Comparison of ENCODE assay signal across 8 cellular contexts in the genomic region with DNA sequence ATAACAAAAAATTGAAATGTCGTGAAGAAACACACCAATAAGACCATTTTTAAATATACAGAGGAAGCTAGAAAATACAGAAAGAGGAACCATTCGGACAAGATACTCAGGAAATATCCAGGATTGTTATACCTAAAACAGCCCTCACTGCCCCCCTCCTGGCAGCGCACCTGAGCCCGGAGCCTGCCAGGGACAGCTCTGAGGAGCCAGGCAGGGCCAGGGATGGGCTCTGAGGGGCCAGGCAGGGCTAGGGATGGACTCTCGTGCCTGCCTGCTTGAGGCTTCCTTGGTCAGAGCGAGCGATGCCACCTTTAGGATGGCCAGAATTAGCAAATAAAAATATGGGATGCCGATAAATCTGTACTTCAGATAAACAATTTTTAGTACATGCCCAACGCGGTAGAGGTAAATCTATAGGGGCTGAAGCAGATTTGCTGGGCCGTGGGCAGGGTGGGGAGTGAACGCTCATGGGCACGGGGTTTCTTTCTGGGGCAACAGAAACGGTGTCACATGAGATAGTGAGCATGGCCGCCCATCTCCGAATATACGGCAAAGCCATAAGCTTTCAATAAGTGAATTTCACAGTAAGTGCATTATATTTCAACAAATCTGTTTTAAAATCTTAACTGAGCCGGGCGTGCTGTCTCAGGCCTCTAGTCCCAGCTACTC. TPM values are rescaled to one million over a fixed set of nuclear protein-coding genes. Genes with fewer than 3 reads are reported as not detected.
DNase-seq lines count a peak whose midpoint lies in the region; ATAC-seq and TF ChIP-seq lines count a peak whose summit lies in the region.

No MANE protein-coding gene starts in this region.

- peak overlapping the region; percentile 92 for H3K27ac ChIP-seq in left lung
- peak overlapping the region; percentile 97 to 98 for H3K27ac ChIP-seq in tibial artery

- peak overlapping the region; percentile 77 for H3K4me3 Mint-ChIP-seq in activated T-cell treated with anti-CD3 and anti-CD28 coated beads, Interleukin-2, amount 50 U/mL, for 24 hours
- peak overlapping the region; percentile 73 for H3K4me3 Mint-ChIP-seq in activated naive CD8-positive, alpha-beta T cell treated with anti-CD3 and anti-CD28 coated beads for 36 hours

- H3K27me3 ChIP-seq in left lung: no peaks in the 10 kb centered on the region
- H3K27me3 ChIP-seq in tibial artery: no peaks in the 10 kb centered on the region

- H3K4me3 ChIP-seq in left lung (peak overlapping the region; percentile 79 to 85), tibial artery (peak overlapping the region; percentile 69 to 84)

- H3K9me3 Mint-ChIP-seq in activated T-cell treated with anti-CD3 and anti-CD28 coated beads, Interleukin-2, amount 50 U/mL, for 24 hours: no peaks in the 10 kb centered on the region
- H3K9me3 Mint-ChIP-seq in activated naive CD8-positive, alpha-beta T cell treated with anti-CD3 and anti-CD28 coated beads for 36 hours: no peaks in the 10 kb centered on the region

- H3K27ac Mint-ChIP-seq in activated T-cell treated with anti-CD3 and anti-CD28 coated beads, Interleukin-2, amount 50 U/mL, for 24 hours: peak overlapping the region; percentile 56
- peak overlapping the region; percentile 55 for H3K27ac Mint-ChIP-seq in activated naive CD8-positive, alpha-beta T cell treated with anti-CD3 and anti-CD28 coated beads for 36 hours

- H3K4me1 ChIP-seq in left lung (peaks cover 0 to 66% of the 10 kb centered on the region in 2 donors), tibial artery (peaks cover 0 to 19% (median 12%) of the 10 kb centered on the region in 4 donors)

- DNase-seq in activated T-cell treated with anti-CD3 and anti-CD28 coated beads, Interleukin-2, amount 50 U/mL, for 24 hours: no peak
- no peak for DNase-seq in activated T-cell treated with anti-CD3 and anti-CD28 coated beads, Interleukin-2, amount 50 U/mL, for 1 hour
- DNase-seq in activated naive CD8-positive, alpha-beta T cell treated with anti-CD3 and anti-CD28 coated beads for 36 hours: no peak
- DNase-seq in left lung (peak in 1 of 2 donors; percentile 65), tibial artery (no peak), NAMALWA (ENCODE audit: low spot score) (no peak)

- H3K9me3 ChIP-seq in left lung (no peaks in the 10 kb centered on the region), tibial artery (no peaks in the 10 kb centered on the region)

- no peaks in the 10 kb centered on the region for H3K27me3 Mint-ChIP-seq in activated T-cell treated with anti-CD3 and anti-CD28 coated beads, Interleukin-2, amount 50 U/mL, for 24 hours
- H3K27me3 Mint-ChIP-seq in activated naive CD8-positive, alpha-beta T cell treated with anti-CD3 and anti-CD28 coated beads for 36 hours: no peaks in the 10 kb centered on the region

- H3K4me1 Mint-ChIP-seq in activated T-cell treated with anti-CD3 and anti-CD28 coated beads, Interleukin-2, amount 50 U/mL, for 24 hours (ENCODE audit: low read depth): peaks cover 71% of the 10 kb centered on the region
- H3K4me1 Mint-ChIP-seq in activated naive CD8-positive, alpha-beta T cell treated with anti-CD3 and anti-CD28 coated beads for 36 hours: peaks cover 22% of the 10 kb centered on the region

- ATAC-seq in left lung (no peak), esophagus mucosa (no peak), HG02852 (IDR thresholded peaks at IDR 0.05; ENCODE audit: unreplicated experiment) (no peak)

- no peaks in the 10 kb centered on the region for H3K36me3 ChIP-seq in left lung
- no peaks in the 10 kb centered on the region for H3K36me3 ChIP-seq in tibial artery

- peaks cover 17% of the 10 kb centered on the region for H3K36me3 Mint-ChIP-seq in activated T-cell treated with anti-CD3 and anti-CD28 coated beads, Interleukin-2, amount 50 U/mL, for 24 hours (ENCODE audit: low read depth)
- peaks cover 3% of the 10 kb centered on the region for H3K36me3 Mint-ChIP-seq in activated naive CD8-positive, alpha-beta T cell treated with anti-CD3 and anti-CD28 coated beads for 36 hours

- TF ChIP-seq CTCF in left lung (IDR thresholded peaks at IDR 0.05) (no peak), tibial artery (IDR thresholded peaks at IDR 0.05) (no peak)

- intact Hi-C loops in left lung (cut with DNase I) (loop anchor here in 1 of 2 donors (10.0 kb wide), 1 partner anchor 57 kb away; no protein-coding TSS in a partner anchor), tibial artery (cut with DNase I; ENCODE audit: low total_unique reads) (loop anchor here (10.0 kb wide), 1 partner anchor 47 kb away; no protein-coding TSS in a partner anchor)

RNA-seq across cellular contexts. Expression of a gene that starts 18.2 kb away (rescaled TPM):
- total RNA-seq in activated naive CD8-positive, alpha-beta T cell treated with anti-CD3 and anti-CD28 coated beads for 36 hours: 100 to 1,000 TPM; 110 to 115 TPM
- total RNA-seq in left lung (100 to 1,000 TPM; 122 to 160 TPM), esophagus mucosa (65.7 TPM)

RNA-seq across cellular contexts. Expression of a gene that starts 25.7 kb away (rescaled TPM):
- total RNA-seq in activated naive CD8-positive, alpha-beta T cell treated with anti-CD3 and anti-CD28 coated beads for 36 hours: 100 to 1,000 TPM; 291 to 293 TPM
- total RNA-seq in left lung (1 to 10 TPM; 3.7 to 6.6 TPM), esophagus mucosa (0.80 TPM)

RNA-seq across cellular contexts. Expression of a gene that starts 41.9 kb away (rescaled TPM):
- under 1 TPM; 0.72 to 0.74 TPM for total RNA-seq in activated naive CD8-positive, alpha-beta T cell treated with anti-CD3 and anti-CD28 coated beads for 36 hours
- total RNA-seq in left lung (10 to 100 TPM; 10.5 to 36.8 TPM), esophagus mucosa (6.3 TPM)

Comparison
In these comparisons a context has a peak if more than half of its experiments do, and no peak if none do; other contexts are left out.
1. RNA of a gene that starts 25.7 kb away (total RNA-seq): 291 to 293 TPM in activated naive CD8-positive, alpha-beta T cell treated with anti-CD3 and anti-CD28 coated beads for 36 hours; 3.7 to 6.6 TPM in left lung and 0.80 TPM in esophagus mucosa (single experiment); every median in the first group is over 10 times any median in the second.